Comparison of ENCODE assay signal across 8 cellular contexts in genomic region chr12:123150804-123151678, GRCh38. TPM values are rescaled to one million over a fixed set of nuclear protein-coding genes. Genes with fewer than 3 reads are reported as not detected.
DNase-seq lines count a peak whose midpoint lies in the region; ATAC-seq and TF ChIP-seq lines count a peak whose summit lies in the region.

TSS of gene PITPNM2 (minus strand) at chr12:123151090. CDS start at chr12:123034590, 116,500 bp downstream.

- H3K9me3 ChIP-seq in PC-3 (ENCODE audit: low read length), result no peaks in the 10 kb centered on the region
- no peaks in the 10 kb centered on the region for H3K9me3 ChIP-seq in naive thymus-derived CD4-positive, alpha-beta T cell (ENCODE audit: control insufficient read depth in 2 of 3, low read length in 3 of 3)

- no peaks in the 10 kb centered on the region for H4K20me1 ChIP-seq in PC-3 (ENCODE audit: low read length)

- peak within 1 kb of the TSS; percentile 78 for H3K9ac ChIP-seq in PC-3 (ENCODE audit: low read length)

- peak within 1 kb of the TSS; percentile 68 for H3K27ac Mint-ChIP-seq in activated T-cell treated with anti-CD3 and anti-CD28 coated beads, Interleukin-2, amount 50 U/mL, for 72 hours
- peak within 1 kb of the TSS; percentile 80 to 92 (median 90) for H3K27ac Mint-ChIP-seq in naive thymus-derived CD4-positive, alpha-beta T cell

- no TSS peak for BruUV-seq in PC-3 (replicated peaks; lab: Mats Ljungman, UMichigan)

- H3K9me3 Mint-ChIP-seq in activated T-cell treated with anti-CD3 and anti-CD28 coated beads, Interleukin-2, amount 50 U/mL, for 72 hours, result no peaks in the 10 kb centered on the region
- no peaks in the 10 kb centered on the region for H3K9me3 Mint-ChIP-seq in naive thymus-derived CD4-positive, alpha-beta T cell

- DNase-seq in NCI-H1092 treated with DMSO at 0.1 percent for 48 hours (lab: John Stamatoyannopoulos, UW) (peak; percentile 23), NCI-H1092 (lab: John Stamatoyannopoulos, UW) (no peak), PC-3 (peak; percentile 69), fibroblast of gingiva (ENCODE audit: low read depth) (peak; percentile 57), substantia nigra (lab: John Stamatoyannopoulos, UW) (peak in 24 of 49 donors; percentile 10 to 76 (median 34))
- DNase-seq in activated T-cell treated with anti-CD3 and anti-CD28 coated beads, Interleukin-2, amount 50 U/mL, for 72 hours, result peak; percentile 74 to 75
- peak; percentile 44 to 78 (median 68) for DNase-seq in naive thymus-derived CD4-positive, alpha-beta T cell

- peak within 1 kb of the TSS; percentile 86 for H2AFZ ChIP-seq in PC-3 (ENCODE audit: low read length)

- no peaks in the 10 kb centered on the region; the same call in 1 of the 2 replicates for H3K36me3 ChIP-seq in PC-3 (ENCODE audit: low read depth, low read length)
- H3K36me3 ChIP-seq in naive thymus-derived CD4-positive, alpha-beta T cell (ENCODE audit: control insufficient read depth in 2 of 3, insufficient read depth in 3 of 3, low read length in 3 of 3), result no peaks in the 10 kb centered on the region

- TF ChIP-seq CTCF in PC-3 (conservative IDR thresholded peaks at IDR 0.05; ENCODE audit: low read depth, low read length), result no peak

- H3K4me1 Mint-ChIP-seq in activated T-cell treated with anti-CD3 and anti-CD28 coated beads, Interleukin-2, amount 50 U/mL, for 72 hours (ENCODE audit: low read depth), result peaks cover 28% of the 10 kb centered on the region
- H3K4me1 Mint-ChIP-seq in naive thymus-derived CD4-positive, alpha-beta T cell, result peaks cover 24 to 48% (median 38%) of the 10 kb centered on the region in 7 donors

- ATAC-seq in HG03135 (IDR thresholded peaks at IDR 0.05; ENCODE audit: unreplicated experiment) (peak; percentile 61), PC-3 (peak; percentile 84)
- peak; percentile 85 to 90 for ATAC-seq in activated T-cell treated with anti-CD3 and anti-CD28 coated beads, Interleukin-2, amount 50 U/mL, for 72 hours (replicated peaks in 1 of 2)
- ATAC-seq in naive thymus-derived CD4-positive, alpha-beta T cell, result peak; percentile 90

- H3F3A ChIP-seq in PC-3 (ENCODE audit: low read length, unreplicated experiment), result no peaks in the 10 kb centered on the region

- H3K4me2 ChIP-seq in PC-3 (ENCODE audit: low read length), result peak within 1 kb of the TSS; percentile 96

- peak within 1 kb of the TSS; percentile 81 to 82 for H3K4me3 Mint-ChIP-seq in activated T-cell treated with anti-CD3 and anti-CD28 coated beads, Interleukin-2, amount 50 U/mL, for 72 hours
- peak within 1 kb of the TSS; percentile 83 to 95 (median 89) for H3K4me3 Mint-ChIP-seq in naive thymus-derived CD4-positive, alpha-beta T cell

- H3K27me3 Mint-ChIP-seq in activated T-cell treated with anti-CD3 and anti-CD28 coated beads, Interleukin-2, amount 50 U/mL, for 72 hours (ENCODE audit: low read depth), result no peaks in the 10 kb centered on the region
- peaks cover 0 to 20% (median 0%) of the 10 kb centered on the region in 5 donors for H3K27me3 Mint-ChIP-seq in naive thymus-derived CD4-positive, alpha-beta T cell

- peaks cover 13% of the 10 kb centered on the region; the same call in 1 of the 2 replicates for H3K79me2 ChIP-seq in PC-3 (ENCODE audit: low read length)

- no peaks in the 10 kb centered on the region for H3K9me2 ChIP-seq in PC-3 (replicated peaks; ENCODE audit: low read length)

- H3K4me1 ChIP-seq in PC-3 (ENCODE audit: insufficient read depth, low read length), result peaks cover 17% of the 10 kb centered on the region
- peaks cover 6 to 29% of the 10 kb centered on the region in 2 donors for H3K4me1 ChIP-seq in naive thymus-derived CD4-positive, alpha-beta T cell (ENCODE audit: control insufficient read depth in 2 of 2, insufficient read depth in 2 of 2, low read length in 2 of 2)

- H3K27me3 ChIP-seq in PC-3 (ENCODE audit: low read length), result no peaks in the 10 kb centered on the region
- no peaks in the 10 kb centered on the region for H3K27me3 ChIP-seq in naive thymus-derived CD4-positive, alpha-beta T cell (ENCODE audit: control insufficient read depth in 2 of 2, insufficient read depth in 2 of 2, low read length in 2 of 2)

- intact Hi-C loops in PC-3 (cut with micrococcal nuclease), result loop anchor here (2.0 to 5.0 kb wide), 2 partner anchors 64 to 108 kb away; no protein-coding TSS in a partner anchor
- intact Hi-C loops in naive thymus-derived CD4-positive, alpha-beta T cell (cut with micrococcal nuclease), result loop anchor here (1.0 to 5.0 kb wide), 11 partner anchors 18 to 176 kb away; partner anchors contain the start of genes ARL6IP4 (in 1 of the 2), MPHOSPH9 (in 1 of the 2), MTRFR (in 1 of the 2) and OGFOD2 (in 1 of the 2)

- CTCF ChIA-PET in PC-3 (lab: Charles Lee), result interaction anchor here (0.6 kb wide), 7 partner anchors 10 to 108 kb away, joined by 3 to 10 read pairs (median 5); partner anchors contain the start of gene MPHOSPH9
- CTCF ChIA-PET in naive thymus-derived CD4-positive, alpha-beta T cell (lab: Charles Lee), result interaction anchor here (0.6 to 4.2 kb wide), 6 partner anchors 28 to 107 kb away, joined by 3 to 19 read pairs (median 8); no protein-coding TSS in a partner anchor

- H3K27ac ChIP-seq in PC-3 (ENCODE audit: low read length), result no peak within 1 kb of the TSS
- peak within 1 kb of the TSS; percentile 82 for H3K27ac ChIP-seq in naive thymus-derived CD4-positive, alpha-beta T cell (ENCODE audit: low read depth, low read length)
- peak within 1 kb of the TSS; percentile 59 for H3K27ac ChIP-seq in substantia nigra (ENCODE audit: low read depth, low read length, poor library complexity, severe bottlenecking)

- H3K4me3 ChIP-seq in PC-3 (ENCODE audit: low read length), result peak within 1 kb of the TSS; percentile 80
- H3K4me3 ChIP-seq in naive thymus-derived CD4-positive, alpha-beta T cell (ENCODE audit: low read length), result peak within 1 kb of the TSS; percentile 74

- POLR2A ChIA-PET in PC-3 (lab: Charles Lee; ENCODE audit: unreplicated experiment), result interaction anchor here (0.6 to 1.0 kb wide), 3 partner anchors 35 to 88 kb away, joined by 5 to 14 read pairs (median 14); no protein-coding TSS in a partner anchor
- POLR2A ChIA-PET in naive thymus-derived CD4-positive, alpha-beta T cell (lab: Charles Lee), result interaction anchor here (0.6 to 7.3 kb wide), 20 partner anchors 10 to 251 kb away, joined by 3 to 70 read pairs (median 5); partner anchors contain the start of genes MPHOSPH9, MTRFR and OGFOD2

- H3K36me3 Mint-ChIP-seq in activated T-cell treated with anti-CD3 and anti-CD28 coated beads, Interleukin-2, amount 50 U/mL, for 72 hours (ENCODE audit: insufficient read depth in 2 of 2), result peaks cover 0 to 5% of the 10 kb centered on the region in 2 donors
- peaks cover 0 to 16% (median 0%) of the 10 kb centered on the region in 5 donors for H3K36me3 Mint-ChIP-seq in naive thymus-derived CD4-positive, alpha-beta T cell

RNA-seq across cellular contexts. Expression of gene PITPNM2, which starts in this region (rescaled TPM):
- total RNA-seq in PC-3 (2014; rRNA removed), result 5.6 and 8.1 TPM in 2 replicates
- 10 to 100 TPM; 14.1 to 18.1 TPM for total RNA-seq in activated T-cell treated with anti-CD3 and anti-CD28 coated beads, Interleukin-2, amount 50 U/mL, for 72 hours
- 10 to 100 TPM; 22.2 to 65.3 (median 56.6) TPM for total RNA-seq in naive thymus-derived CD4-positive, alpha-beta T cell
- polyA plus RNA-seq in naive thymus-derived CD4-positive, alpha-beta T cell, result 1 to 10 TPM; 2.9 to 9.2 TPM
